ENCODE assay signal across 26 cellular contexts in genomic region chr16:79257958-79258490, GRCh38.
DNase-seq lines count a peak whose midpoint lies in the region; ATAC-seq, FAIRE-seq and TF ChIP-seq lines count a peak whose summit lies in the region.
"Had no signal": no experiment of that assay in that cellular context is flagged by ENCODE, and none has a peak within 500 bp of the region (broad histone marks: within the 10 kb centered on the region; RNA-seq: fewer than 3 reads in every experiment).

No MANE protein-coding gene starts in this region.

- H3K27me3 ChIP-seq in naive thymus-derived CD4-positive, alpha-beta T cell (ENCODE audit: control insufficient read depth in 2 of 2, insufficient read depth in 2 of 2, low read length in 2 of 2), result peaks cover 0 to 3% of the 10 kb centered on the region in 2 donors
- H3K27me3 ChIP-seq in upper lobe of right lung, result no peaks in the 10 kb centered on the region
- no peaks in the 10 kb centered on the region for H3K27me3 ChIP-seq in aorta (ENCODE audit: control insufficient read depth in 1 of 2, insufficient read depth in 2 of 2, low read length in 1 of 2)
- H3K27me3 ChIP-seq: BLaER1 had no signal

- H3K36me3 ChIP-seq in naive thymus-derived CD4-positive, alpha-beta T cell (ENCODE audit: control insufficient read depth in 2 of 3, insufficient read depth in 3 of 3, low read length in 3 of 3), result no peaks in the 10 kb centered on the region
- no peaks in the 10 kb centered on the region for H3K36me3 ChIP-seq in upper lobe of right lung
- H3K36me3 ChIP-seq in aorta (ENCODE audit: control insufficient read depth in 1 of 2, insufficient read depth in 2 of 2, low read length in 1 of 2), result no peaks in the 10 kb centered on the region
- H3K36me3 ChIP-seq: BLaER1 had no signal

- H3K4me1 Mint-ChIP-seq in naive thymus-derived CD4-positive, alpha-beta T cell, result peaks cover 0 to 16% (median 0%) of the 10 kb centered on the region in 7 donors

- 43 to 60% methylated on average over 10 of the region's 10 CpGs for WGBS in aorta, 2 donors

- H3K27ac ChIP-seq in naive thymus-derived CD4-positive, alpha-beta T cell (ENCODE audit: low read depth, low read length), result no peak overlapping the region
- H3K27ac ChIP-seq in upper lobe of right lung (no peak overlapping the region), aorta (ENCODE audit: low read depth in 1 of 2, low read length in 2 of 2) (no peak overlapping the region)
- H3K27ac ChIP-seq: BLaER1, KMS-11 had no signal

- peaks cover 0 to 1% (median 0%) of the 10 kb centered on the region in 5 donors for H3K36me3 Mint-ChIP-seq in naive thymus-derived CD4-positive, alpha-beta T cell
- H3K36me3 Mint-ChIP-seq: CD4-positive, CD25-positive, alpha-beta regulatory T cell had no signal

- TF ChIP-seq CTCF in upper lobe of right lung (IDR thresholded peaks at IDR 0.05), result no peak

- H3K9me3 Mint-ChIP-seq in naive thymus-derived CD4-positive, alpha-beta T cell, result peaks cover 0 to 2% (median 0%) of the 10 kb centered on the region in 11 donors

- no peak for FAIRE-seq in urothelium cell line (lab: Jason Lieb, UNC)
- FAIRE-seq: A204.1, D721Med, GM18507 had no signal

- H3K4me1 ChIP-seq in naive thymus-derived CD4-positive, alpha-beta T cell (ENCODE audit: control insufficient read depth in 2 of 2, insufficient read depth in 2 of 2, low read length in 2 of 2), result no peaks in the 10 kb centered on the region
- no peaks in the 10 kb centered on the region for H3K4me1 ChIP-seq in upper lobe of right lung
- H3K4me1 ChIP-seq in aorta (ENCODE audit: control insufficient read depth in 1 of 2, insufficient read depth in 2 of 2, low read length in 2 of 2), result no peaks in the 10 kb centered on the region
- H3K4me1 ChIP-seq: BLaER1 had no signal

- POLR2A ChIA-PET in naive thymus-derived CD4-positive, alpha-beta T cell (lab: Charles Lee), result no interaction called here

- peaks cover 3 to 14% (median 11%) of the 10 kb centered on the region in 5 donors for H3K27me3 Mint-ChIP-seq in naive thymus-derived CD4-positive, alpha-beta T cell

- H3K4me3 ChIP-seq in naive thymus-derived CD4-positive, alpha-beta T cell (ENCODE audit: low read length), result no peak overlapping the region
- H3K4me3 ChIP-seq in upper lobe of right lung, result no peak overlapping the region
- no peak overlapping the region for H3K4me3 ChIP-seq in aorta (ENCODE audit: low read length in 2 of 2)
- H3K4me3 ChIP-seq: BLaER1 had no signal

- intact Hi-C loops in cardiac septum (cut with DNase I), result no loop called here
- intact Hi-C loops in Right ventricle myocardium inferior (cut with DNase I), result loop anchor here (5.0 kb wide), 1 partner anchor 751 kb away; no protein-coding TSS in a partner anchor
- intact Hi-C loops in naive thymus-derived CD4-positive, alpha-beta T cell (cut with micrococcal nuclease), result no loop called here
- intact Hi-C loops in upper lobe of right lung (cut with DNase I), result no loop called here
- intact Hi-C loops in aorta (cut with DNase I), result no loop called here

- no peak overlapping the region for H3K27ac Mint-ChIP-seq in naive thymus-derived CD4-positive, alpha-beta T cell

- DNase-seq in cardiac septum (ENCODE audit: low spot score) (peak; percentile 63), Right ventricle myocardium inferior (ENCODE audit: missing footprints) (no peak), OCI-M1 (lab: John Stamatoyannopoulos, UW) (peak; percentile 17), upper lobe of right lung (no peak), aorta (no peak), urothelium cell line (ENCODE audit: low spot score) (no peak)
- DNase-seq in naive thymus-derived CD4-positive, alpha-beta T cell, result no peak
- DNase-seq in activated CD4-positive, CD25-positive, alpha-beta regulatory T cell (lab: John Stamatoyannopoulos, UW), result no peak
- DNase-seq: CD4-positive, CD25-positive, alpha-beta regulatory T cell; IMR-90; NCI-H1092; NCI-H1417 treated with DMSO at 0.1 percent for 48 hours; NCI-H1694 treated with DMSO at 0.1 percent for 48 hours; NCI-H2081 treated with DMSO at 0.1 percent for 48 hours; NCI-H2171; NCI-H226; NCI-H510A; NCI-H69; PC-3; SHP77 had no signal

- H3K9me3 ChIP-seq in naive thymus-derived CD4-positive, alpha-beta T cell (ENCODE audit: control insufficient read depth in 2 of 3, low read length in 3 of 3), result no peaks in the 10 kb centered on the region
- H3K9me3 ChIP-seq in upper lobe of right lung (no peaks in the 10 kb centered on the region), aorta (ENCODE audit: control insufficient read depth, low read length) (no peaks in the 10 kb centered on the region)
- H3K9me3 ChIP-seq: BLaER1 had no signal

- CTCF ChIA-PET in naive thymus-derived CD4-positive, alpha-beta T cell (lab: Charles Lee), result no interaction called here

- no peak overlapping the region for H3K4me3 Mint-ChIP-seq in naive thymus-derived CD4-positive, alpha-beta T cell
- H3K4me3 Mint-ChIP-seq: CD4-positive, CD25-positive, alpha-beta regulatory T cell had no signal

- no peak for ATAC-seq in Right ventricle myocardium inferior
- ATAC-seq in naive thymus-derived CD4-positive, alpha-beta T cell, result peak; percentile 12
- ATAC-seq in upper lobe of right lung, result peak; percentile 20
- ATAC-seq in aorta (ENCODE audit: low FRiP score), result no peak
- ATAC-seq: HCT116, PC-3 had no signal

Comparison
In these comparisons a context has a peak if more than half of its experiments do, and no peak if none do; other contexts are left out.
1. DNase-seq: peak in cardiac septum (single experiment) and OCI-M1 (single experiment); none in Right ventricle myocardium inferior (single experiment), naive thymus-derived CD4-positive, alpha-beta T cell (0 of 9), upper lobe of right lung (single experiment), aorta (0 of 2), activated CD4-positive, CD25-positive, alpha-beta regulatory T cell (0 of 4) and urothelium cell line (single experiment).
2. ATAC-seq: peak in naive thymus-derived CD4-positive, alpha-beta T cell (single experiment) and upper lobe of right lung (single experiment); none in Right ventricle myocardium inferior (single experiment) and aorta (single experiment).